Comparison of ENCODE assay signal across 9 cellular contexts in genomic region chr16:17529982-17530760, GRCh38. TPM values are rescaled to one million over a fixed set of nuclear protein-coding genes. Genes with fewer than 3 reads are reported as not detected.
A peak's percentile ranks its signal among the peaks of the same experiment; 100 is the strongest.
DNase-seq lines count a peak whose midpoint lies in the region; ATAC-seq and TF ChIP-seq lines count a peak whose summit lies in the region.
"Had no signal": no experiment of that assay in that cellular context is flagged by ENCODE, and none has a peak within 500 bp of the region (broad histone marks: within the 10 kb centered on the region; RNA-seq: fewer than 3 reads in every experiment).

No MANE protein-coding gene starts in this region.

- H3K9me3 Mint-ChIP-seq in immature natural killer cell: no peaks in the 10 kb centered on the region

- H3K4me1 ChIP-seq in Peyer's patch: no peaks in the 10 kb centered on the region

- TF ChIP-seq CTCF in Peyer's patch (IDR thresholded peaks at IDR 0.05) (no peak), coronary artery (IDR thresholded peaks at IDR 0.05) (no peak)

- peak overlapping the region; percentile 91 to 97 (median 92) for H3K4me3 Mint-ChIP-seq in immature natural killer cell

- no peaks in the 10 kb centered on the region for H3K9me3 ChIP-seq in Peyer's patch

- peaks cover 0 to 5% (median 2%) of the 10 kb centered on the region in 3 donors for H3K27me3 Mint-ChIP-seq in immature natural killer cell (ENCODE audit: low read depth in 3 of 3)

- peak overlapping the region in 2 of 4 donors; percentile 28 to 55 for H3K27ac ChIP-seq in Peyer's patch
- H3K27ac ChIP-seq in coronary artery: no peak overlapping the region

- no peak for TF ChIP-seq POLR2A in Peyer's patch (IDR thresholded peaks at IDR 0.05)

- H3K4me3 ChIP-seq in Peyer's patch (peak overlapping the region in 3 of 4 donors; percentile 20 to 24 (median 22)), coronary artery (no peak overlapping the region)

- peak overlapping the region; percentile 84 to 96 (median 89) for H3K27ac Mint-ChIP-seq in immature natural killer cell

- peaks cover 16 to 22% of the 10 kb centered on the region in 2 donors for H3K4me1 Mint-ChIP-seq in immature natural killer cell

- peak; percentile 83 for ATAC-seq in GM18498 (IDR thresholded peaks at IDR 0.05; ENCODE audit: unreplicated experiment)
- peak; percentile 81 for ATAC-seq in GM21786 (IDR thresholded peaks at IDR 0.05; ENCODE audit: unreplicated experiment)
- no peak for ATAC-seq in HG03175 (IDR thresholded peaks at IDR 0.05; ENCODE audit: unreplicated experiment)

- DNase-seq in Peyer's patch (peak in 2 of 3 donors; percentile 31 to 47), immature natural killer cell (peak; percentile 45 to 56 (median 47)), NCI-H69 (lab: John Stamatoyannopoulos, UW) (no peak), coronary artery (ENCODE audit: low spot score) (no peak), DMS153 treated with DMSO at 0.1 percent for 48 hours (lab: John Stamatoyannopoulos, UW; ENCODE audit: unreplicated experiment) (no peak)
- DNase-seq: NCI-H187 treated with DMSO at 0.1 percent for 48 hours had no signal

- H3K36me3 Mint-ChIP-seq in immature natural killer cell: no peaks in the 10 kb centered on the region

- H3K27me3 ChIP-seq in Peyer's patch: no peaks in the 10 kb centered on the region

- no peaks in the 10 kb centered on the region for H3K36me3 ChIP-seq in Peyer's patch

RNA-seq across cellular contexts. Expression of gene XYLT1, which starts 59.4 kb away (rescaled TPM):
- 10 to 100 TPM; 18.7 to 42.1 (median 37.7) TPM for total RNA-seq in Peyer's patch
- polyA plus RNA-seq in immature natural killer cell: 1 to 10 TPM in 2 of 3 donors, under 1 TPM in 1; 0.79 to 6.2 (median 3.3) TPM

Comparison
In these comparisons a context has a peak if more than half of its experiments do, and no peak if none do; other contexts are left out.
1. DNase-seq: peak in Peyer's patch (2 of 3) and immature natural killer cell (3 of 3); none in NCI-H69 (single experiment), coronary artery (single experiment) and DMS153 treated with DMSO at 0.1 percent for 48 hours (single experiment).